Comparison of ENCODE assay signal across 6 cellular contexts in genomic region chr10:100707261-100707848, GRCh38. TPM values are rescaled to one million over a fixed set of nuclear protein-coding genes. Genes with fewer than 3 reads are reported as not detected.
"Had no signal": no experiment of that assay in that cellular context is flagged by ENCODE, and none has a peak within 500 bp of the region (broad histone marks: within the 10 kb centered on the region; RNA-seq: fewer than 3 reads in every experiment).

No MANE protein-coding gene starts in this region.

- H3K4me3 ChIP-seq: GM23338 had no signal

- H3K4me2 ChIP-seq: GM23338 had no signal

- H3K9me3 Mint-ChIP-seq: GM23338, H9 had no signal

- H3K4me3 Mint-ChIP-seq: GM23338, H9 had no signal

- H3K27ac Mint-ChIP-seq: GM23338, H9 had no signal

- DNase-seq: H9, HCEC 1CT, IMR-90 had no signal

- H2AFZ ChIP-seq: GM23338 had no signal

RNA-seq across cellular contexts. Expression of gene PAX2, which starts 38.0 kb away (rescaled TPM):
- total RNA-seq: GM23338, H1, H9, HT-29, IMR-90 had no signal
- polyA plus RNA-seq: GM23338, IMR-90 had no signal
